1 cellular context compared by ENCODE assay signal in the genomic region with DNA sequence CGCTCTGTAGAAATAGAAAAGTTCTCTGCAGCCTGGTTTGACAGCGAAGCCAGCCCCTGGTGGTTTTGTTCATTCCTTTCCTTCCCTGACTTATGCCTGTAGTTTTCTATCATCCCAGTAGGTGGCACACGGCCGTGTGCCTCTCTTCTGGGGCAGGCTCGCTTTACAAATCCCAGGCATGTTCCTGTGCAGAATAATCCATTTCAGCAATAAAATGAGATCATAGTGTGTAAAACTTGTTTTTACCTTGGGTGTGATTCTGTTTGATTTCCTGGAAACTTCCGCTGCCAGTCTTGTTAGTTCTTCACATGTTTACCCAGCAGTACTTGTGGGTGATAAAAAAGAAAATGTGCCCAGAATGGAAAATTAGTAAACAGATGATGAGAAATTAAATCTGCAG.
TF ChIP-seq lines count a peak whose summit lies in the region.

No MANE protein-coding gene starts in this region.

TF ChIP-seq in SK-N-SH, 30 proteins besides CTCF, POLR2A, EP300 and RAD21 (continued from another document):
- TF ChIP-seq, protein P1, sequence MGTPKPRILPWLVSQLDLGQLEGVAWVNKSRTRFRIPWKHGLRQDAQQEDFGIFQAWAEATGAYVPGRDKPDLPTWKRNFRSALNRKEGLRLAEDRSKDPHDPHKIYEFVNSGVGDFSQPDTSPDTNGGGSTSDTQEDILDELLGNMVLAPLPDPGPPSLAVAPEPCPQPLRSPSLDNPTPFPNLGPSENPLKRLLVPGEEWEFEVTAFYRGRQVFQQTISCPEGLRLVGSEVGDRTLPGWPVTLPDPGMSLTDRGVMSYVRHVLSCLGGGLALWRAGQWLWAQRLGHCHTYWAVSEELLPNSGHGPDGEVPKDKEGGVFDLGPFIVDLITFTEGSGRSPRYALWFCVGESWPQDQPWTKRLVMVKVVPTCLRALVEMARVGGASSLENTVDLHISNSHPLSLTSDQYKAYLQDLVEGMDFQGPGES (IDR thresholded peaks at IDR 0.05; ENCODE audit: low read depth, low read length), result no peak
